In genomic region chr20:45111799-45112471, GRCh38 we compare ENCODE assay signal across 2 cellular contexts.
TF ChIP-seq lines count a peak whose summit lies in the region.

No MANE protein-coding gene starts in this region.

TF ChIP-seq in WTC11, 78 proteins besides CTCF, POLR2A, EP300 and RAD21 (continued from another document):
- no peak for TF ChIP-seq ARID4B (CRISPR knock-in tag; IDR thresholded peaks at IDR 0.05; ENCODE audit: borderline replicate concordance)
- no peak for TF ChIP-seq ZNF416 (CRISPR knock-in tag; IDR thresholded peaks at IDR 0.05)
- TF ChIP-seq ZNF121 (CRISPR knock-in tag; IDR thresholded peaks at IDR 0.05) = no peak
- TF ChIP-seq ZBTB21 (CRISPR knock-in tag; IDR thresholded peaks at IDR 0.05; ENCODE audit: borderline replicate concordance) = no peak
- no peak for TF ChIP-seq ZNF219 (CRISPR knock-in tag; IDR thresholded peaks at IDR 0.05; ENCODE audit: borderline replicate concordance)
- TF ChIP-seq ZNF317 (CRISPR knock-in tag; IDR thresholded peaks at IDR 0.05; ENCODE audit: borderline replicate concordance, low read depth) = no peak
- TF ChIP-seq IRF2 (CRISPR knock-in tag; IDR thresholded peaks at IDR 0.05; ENCODE audit: borderline replicate concordance, low read depth) = no peak
- no peak for TF ChIP-seq FOXK1 (CRISPR knock-in tag; IDR thresholded peaks at IDR 0.05)
- TF ChIP-seq USF2 (CRISPR knock-in tag; IDR thresholded peaks at IDR 0.05) = no peak
- no peak for TF ChIP-seq JUN (CRISPR knock-in tag; IDR thresholded peaks at IDR 0.05)
- no peak for TF ChIP-seq TP53 (CRISPR knock-in tag; IDR thresholded peaks at IDR 0.05)
- TF ChIP-seq NFATC4 (CRISPR knock-in tag; IDR thresholded peaks at IDR 0.05) = no peak

TF ChIP-seq in HepG2, 621 proteins besides CTCF, POLR2A, EP300 and RAD21 (continued from another document):
- TF ChIP-seq MIXL1 (CRISPR knock-in tag; IDR thresholded peaks at IDR 0.05) (0 out of 2 replicates have a peak, but pooled peaks have one; percentile 44), ZNF768 (CRISPR knock-in tag; IDR thresholded peaks at IDR 0.05) (0 out of 2 replicates have a peak, but pooled peaks have one; percentile 14), NFRKB (IDR thresholded peaks at IDR 0.05) (no peak), ZNF800 (CRISPR knock-in tag; IDR thresholded peaks at IDR 0.05) (no peak), ZNF564 (CRISPR knock-in tag; IDR thresholded peaks at IDR 0.05) (no peak), ELF1 (CRISPR knock-in tag; IDR thresholded peaks at IDR 0.05) (no peak), TBX2 (CRISPR knock-in tag; IDR thresholded peaks at IDR 0.05; ENCODE audit: borderline replicate concordance) (peak; percentile 25; the same call in 1 of the 2 replicates), ZBTB49 (CRISPR knock-in tag; IDR thresholded peaks at IDR 0.05; ENCODE audit: borderline replicate concordance) (no peak), SALL1 (CRISPR knock-in tag; IDR thresholded peaks at IDR 0.05) (0 out of 2 replicates have a peak, but pooled peaks have one; percentile 18), PATZ1 (CRISPR knock-in tag; IDR thresholded peaks at IDR 0.05) (peak; percentile 87), RORA (CRISPR knock-in tag; IDR thresholded peaks at IDR 0.05) (no peak), HOXA9 (CRISPR knock-in tag; IDR thresholded peaks at IDR 0.05; ENCODE audit: borderline replicate concordance) (no peak), MATR3 (CRISPR knock-in tag; IDR thresholded peaks at IDR 0.05) (no peak), ASH2L (IDR thresholded peaks at IDR 0.05; ENCODE audit: insufficient read length, low read depth, low read length) (peak; percentile 17), BORCS8-MEF2B (CRISPR knock-in tag; IDR thresholded peaks at IDR 0.05) (0 out of 2 replicates have a peak, but pooled peaks have one; percentile 59), TEAD2 (CRISPR knock-in tag; IDR thresholded peaks at IDR 0.05) (no peak), ZNF766 (CRISPR knock-in tag; IDR thresholded peaks at IDR 0.05; ENCODE audit: borderline replicate concordance) (no peak), ZNF83 (CRISPR knock-in tag; IDR thresholded peaks at IDR 0.05; ENCODE audit: borderline replicate concordance) (0 out of 2 replicates have a peak, but pooled peaks have one; percentile 71), HNRNPLL (IDR thresholded peaks at IDR 0.05; ENCODE audit: low read depth, low read length, poor library complexity, severe bottlenecking) (no peak), HMGXB4 (CRISPR knock-in tag; IDR thresholded peaks at IDR 0.05; ENCODE audit: borderline replicate concordance in 1 of 2, low read depth in 1 of 2) (no peak), PCBP2 (optimal IDR thresholded peaks at IDR 0.05; ENCODE audit: low read depth, low read length, poor library complexity, severe bottlenecking) (peak; percentile 60), NFKB2 (CRISPR knock-in tag; IDR thresholded peaks at IDR 0.05; ENCODE audit: borderline replicate concordance) (no peak), FOXA3 (CRISPR knock-in tag; IDR thresholded peaks at IDR 0.05) (no peak), THAP9 (CRISPR knock-in tag; IDR thresholded peaks at IDR 0.05; ENCODE audit: borderline replicate concordance) (0 out of 2 replicates have a peak, but pooled peaks have one; percentile 16), ZNF891 (CRISPR knock-in tag; IDR thresholded peaks at IDR 0.05) (peak; percentile 18; the same call in 1 of the 2 replicates), PITX1 (CRISPR knock-in tag; IDR thresholded peaks at IDR 0.05) (peak; percentile 17; the same call in 1 of the 2 replicates), XRCC5 (optimal IDR thresholded peaks at IDR 0.05; ENCODE audit: low read length) (peak; percentile 54), ARID3A (IDR thresholded peaks at IDR 0.05; ENCODE audit: low read depth, low read length) (0 out of 2 replicates have a peak, but pooled peaks have one; percentile 33), STAG1 (CRISPR knock-in tag; IDR thresholded peaks at IDR 0.05) (peak; percentile 59), HNF4G (IDR thresholded peaks at IDR 0.05; ENCODE audit: borderline replicate concordance, low read depth, low read length) (no peak), HNF4G (CRISPR knock-in tag; IDR thresholded peaks at IDR 0.05; ENCODE audit: borderline replicate concordance, low read depth) (0 out of 2 replicates have a peak, but pooled peaks have one; percentile 20), RFXANK (CRISPR knock-in tag; IDR thresholded peaks at IDR 0.05) (no peak), ZNF704 (CRISPR knock-in tag; IDR thresholded peaks at IDR 0.05; ENCODE audit: borderline replicate concordance) (no peak), SMC3 (IDR thresholded peaks at IDR 0.05; ENCODE audit: low read length) (peak; percentile 41), SP4 (CRISPR knock-in tag; IDR thresholded peaks at IDR 0.05) (peak; percentile 50; the same call in 1 of the 2 replicates), ZBTB33 (CRISPR knock-in tag; IDR thresholded peaks at IDR 0.05) (no peak), ZNF225 (CRISPR knock-in tag; IDR thresholded peaks at IDR 0.05) (peak; percentile 64; the same call in 1 of the 2 replicates), HNRNPK (IDR thresholded peaks at IDR 0.05; ENCODE audit: low read depth, low read length, poor library complexity, severe bottlenecking) (peak; percentile 35)
